In genomic region chrX:15674899-15675489, GRCh38 we compare ENCODE assay signal across 8 cellular contexts. TPM values are rescaled to one million over a fixed set of nuclear protein-coding genes. Genes with fewer than 3 reads are reported as not detected.
DNase-seq lines count a peak whose midpoint lies in the region; ATAC-seq and TF ChIP-seq lines count a peak whose summit lies in the region.

No MANE protein-coding gene starts in this region.

- peak; percentile 86 for DNase-seq in EL
- DNase-seq in GOT3 (lab: John Stamatoyannopoulos, UW), result peak; percentile 99
- DNase-seq in LHCN-M2 (ENCODE audit: low read depth), result peak; percentile 85
- peak; percentile 95 for DNase-seq in RKO (ENCODE audit: low spot score)
- DNase-seq in fibroblast of the conjunctiva (ENCODE audit: low read depth), result peak; percentile 92
- peak; percentile 72 for DNase-seq in nephron progenitor cell
- peak; percentile 83 for DNase-seq in stimulated activated naive CD8-positive, alpha-beta T cell treated with anti-CD3 and anti-CD28 coated beads, Interleukin-15, Interleukin-2, amounts not matched to agents 100 U/mL and 50 U/mL, for 24 hours

- H3K4me1 Mint-ChIP-seq in activated T-helper 17 cell treated with anti-CD3 and anti-CD28 coated beads, Interleukin-2, amount 50 U/mL, for 72 hours, result no peaks in the 10 kb centered on the region
- H3K4me1 Mint-ChIP-seq in nephron progenitor cell, result no peaks in the 10 kb centered on the region

- TF ChIP-seq CTCF in nephron progenitor cell (IDR thresholded peaks at IDR 0.05), result no peak

- H3K36me3 Mint-ChIP-seq in activated T-helper 17 cell treated with anti-CD3 and anti-CD28 coated beads, Interleukin-2, amount 50 U/mL, for 72 hours (ENCODE audit: low read depth), result no peaks in the 10 kb centered on the region
- peaks cover 5% of the 10 kb centered on the region for H3K36me3 Mint-ChIP-seq in nephron progenitor cell (ENCODE audit: low read depth)

- no peak overlapping the region for H3K4me3 Mint-ChIP-seq in activated T-helper 17 cell treated with anti-CD3 and anti-CD28 coated beads, Interleukin-2, amount 50 U/mL, for 72 hours
- H3K4me3 Mint-ChIP-seq in nephron progenitor cell, result no peak overlapping the region

- H3K9me3 Mint-ChIP-seq in activated T-helper 17 cell treated with anti-CD3 and anti-CD28 coated beads, Interleukin-2, amount 50 U/mL, for 72 hours, result no peaks in the 10 kb centered on the region
- no peaks in the 10 kb centered on the region for H3K9me3 Mint-ChIP-seq in nephron progenitor cell

- ATAC-seq in activated T-helper 17 cell treated with anti-CD3 and anti-CD28 coated beads, Interleukin-2, amount 50 U/mL, for 72 hours (replicated peaks), result peak; percentile 80
- ATAC-seq in stimulated activated naive CD8-positive, alpha-beta T cell treated with anti-CD3 and anti-CD28 coated beads, Interleukin-15, Interleukin-2, amounts not matched to agents 100 U/mL and 50 U/mL, for 24 hours, result peak; percentile 78

- H3K27ac Mint-ChIP-seq in activated T-helper 17 cell treated with anti-CD3 and anti-CD28 coated beads, Interleukin-2, amount 50 U/mL, for 72 hours, result no peak overlapping the region
- no peak overlapping the region for H3K27ac Mint-ChIP-seq in nephron progenitor cell

- no peaks in the 10 kb centered on the region for H3K27me3 Mint-ChIP-seq in activated T-helper 17 cell treated with anti-CD3 and anti-CD28 coated beads, Interleukin-2, amount 50 U/mL, for 72 hours
- H3K27me3 Mint-ChIP-seq in nephron progenitor cell (ENCODE audit: low read depth, poor library complexity), result no peaks in the 10 kb centered on the region

RNA-seq across cellular contexts. Expression of gene CLTRN, which starts 10.4 kb away (rescaled TPM):
- total RNA-seq in LHCN-M2 (2014; rRNA removed), result not detected in 2 replicates
- polyA plus RNA-seq in LHCN-M2 (2012), result 0.07 TPM
- total RNA-seq in activated T-helper 17 cell treated with anti-CD3 and anti-CD28 coated beads, Interleukin-2, amount 50 U/mL, for 72 hours, result under 1 TPM in 1 of 2 donors, not detected in 1; 0.85 TPM

Comparison
In these comparisons a context has a peak if more than half of its experiments do, and no peak if none do; other contexts are left out.
1. Peak in every context shown above with its lines: DNase-seq and ATAC-seq.